Comparison of ENCODE assay signal across 1 cellular context in genomic region chr19:2385053-2385721, GRCh38.
TF ChIP-seq lines count a peak whose summit lies in the region.

No MANE protein-coding gene starts in this region.

TF ChIP-seq in HepG2, 621 proteins besides CTCF, POLR2A, EP300 and RAD21 (continued from another document and continues in another):
- 0 out of 2 replicates have a peak, but pooled peaks have one; percentile 43 for TF ChIP-seq UBTF (CRISPR knock-in tag; IDR thresholded peaks at IDR 0.05)
- TF ChIP-seq KLF6 (CRISPR knock-in tag; IDR thresholded peaks at IDR 0.05): peak; percentile 47; the same call in 1 of the 2 replicates
- TF ChIP-seq ZBTB26 (CRISPR knock-in tag; IDR thresholded peaks at IDR 0.05; ENCODE audit: borderline replicate concordance): no peak
- peak; percentile 21 for TF ChIP-seq TEAD3 (CRISPR knock-in tag; optimal IDR thresholded peaks at IDR 0.05; ENCODE audit: borderline replicate concordance)
- TF ChIP-seq ZNF101 (CRISPR knock-in tag; IDR thresholded peaks at IDR 0.05; ENCODE audit: borderline replicate concordance, low read depth): no peak
- TF ChIP-seq ZNF782 (CRISPR knock-in tag; IDR thresholded peaks at IDR 0.05; ENCODE audit: borderline replicate concordance): no peak
- TF ChIP-seq NR2F6 (IDR thresholded peaks at IDR 0.05): peak; percentile 37; the same call in 1 of the 2 replicates
- TF ChIP-seq NR2F6 (CRISPR knock-in tag; IDR thresholded peaks at IDR 0.05): no peak
- TF ChIP-seq TAF1 (CRISPR knock-in tag; IDR thresholded peaks at IDR 0.05): peak; percentile 21; the same call in 1 of the 2 replicates
- peak; percentile 57; the same call in 1 of the 2 replicates for TF ChIP-seq MED1 (CRISPR knock-in tag; IDR thresholded peaks at IDR 0.05)
- TF ChIP-seq ZNF75D (CRISPR knock-in tag; IDR thresholded peaks at IDR 0.05; ENCODE audit: borderline replicate concordance): 0 out of 2 replicates have a peak, but pooled peaks have one; percentile 55
- no peak for TF ChIP-seq PCBP2 (optimal IDR thresholded peaks at IDR 0.05; ENCODE audit: low read depth, low read length, poor library complexity, severe bottlenecking)
- TF ChIP-seq ZSCAN12 (CRISPR knock-in tag; IDR thresholded peaks at IDR 0.05): no peak
- no peak for TF ChIP-seq CREB3 (CRISPR knock-in tag; IDR thresholded peaks at IDR 0.05)
- TF ChIP-seq KDM3A (CRISPR knock-in tag; IDR thresholded peaks at IDR 0.05; ENCODE audit: low read depth): peak; percentile 64; the same call in 1 of the 2 replicates
- no peak for TF ChIP-seq ZNF883 (CRISPR knock-in tag; IDR thresholded peaks at IDR 0.05; ENCODE audit: not compliant biosample characterization)
- peak; percentile 37; the same call in 1 of the 2 replicates for TF ChIP-seq ERF (CRISPR knock-in tag; IDR thresholded peaks at IDR 0.05)
- peak; percentile 80 for TF ChIP-seq RCOR2 (CRISPR knock-in tag; IDR thresholded peaks at IDR 0.05)
- no peak for TF ChIP-seq MED13 (CRISPR knock-in tag; IDR thresholded peaks at IDR 0.05)
- no peak for TF ChIP-seq PPARG (CRISPR knock-in tag; conservative IDR thresholded peaks at IDR 0.05)
- TF ChIP-seq MAFG (CRISPR knock-in tag; IDR thresholded peaks at IDR 0.05): no peak
- peak; percentile 87 for TF ChIP-seq MAX (IDR thresholded peaks at IDR 0.05)
- TF ChIP-seq ZNF768 (CRISPR knock-in tag; IDR thresholded peaks at IDR 0.05): peak; percentile 61; the same call in 1 of the 2 replicates
- peak; percentile 72 for TF ChIP-seq ZNF687 (CRISPR knock-in tag; IDR thresholded peaks at IDR 0.05)
- TF ChIP-seq SIX4 (CRISPR knock-in tag; IDR thresholded peaks at IDR 0.05): peak; percentile 90
- TF ChIP-seq CBX2 (IDR thresholded peaks at IDR 0.05; ENCODE audit: low read depth, low read length): no peak
- TF ChIP-seq CBX2 (CRISPR knock-in tag; IDR thresholded peaks at IDR 0.05; ENCODE audit: low read depth): no peak
- TF ChIP-seq KMT2B (CRISPR knock-in tag; IDR thresholded peaks at IDR 0.05): no peak
- no peak for TF ChIP-seq HOXA9 (CRISPR knock-in tag; IDR thresholded peaks at IDR 0.05; ENCODE audit: borderline replicate concordance)
- no peak for TF ChIP-seq CCDC6 (CRISPR knock-in tag; IDR thresholded peaks at IDR 0.05)
- peak; percentile 28; the same call in 1 of the 2 replicates for TF ChIP-seq MIER3 (CRISPR knock-in tag; IDR thresholded peaks at IDR 0.05; ENCODE audit: borderline replicate concordance)
- no peak for TF ChIP-seq PHF21A (CRISPR knock-in tag; IDR thresholded peaks at IDR 0.05)
- peak in 1 of 2 experiments; percentile 47; a peak in 1 of 4 replicates for TF ChIP-seq KLF16 (CRISPR knock-in tag; IDR thresholded peaks at IDR 0.05)
- no peak for TF ChIP-seq ZNF292 (CRISPR knock-in tag; IDR thresholded peaks at IDR 0.05; ENCODE audit: borderline replicate concordance, low read depth)
- TF ChIP-seq ZFP36L2 (CRISPR knock-in tag; IDR thresholded peaks at IDR 0.05): no peak
- 0 out of 2 replicates have a peak, but pooled peaks have one; percentile 31 for TF ChIP-seq POLR2G (IDR thresholded peaks at IDR 0.05; ENCODE audit: low read depth, low read length)
- TF ChIP-seq RFX5 (IDR thresholded peaks at IDR 0.05; ENCODE audit: low read depth, low read length): peak; percentile 90
- no peak for TF ChIP-seq MBD4 (IDR thresholded peaks at IDR 0.05; ENCODE audit: borderline replicate concordance, low read length)
- TF ChIP-seq DPF2 (CRISPR knock-in tag; IDR thresholded peaks at IDR 0.05; ENCODE audit: borderline replicate concordance, low read depth): no peak
- no peak for TF ChIP-seq CC2D1A (CRISPR knock-in tag; IDR thresholded peaks at IDR 0.05)
- TF ChIP-seq ZNF704 (CRISPR knock-in tag; IDR thresholded peaks at IDR 0.05; ENCODE audit: borderline replicate concordance): no peak
- peak; percentile 81 for TF ChIP-seq SAP130 (CRISPR knock-in tag; IDR thresholded peaks at IDR 0.05; ENCODE audit: low read depth)
- peak; percentile 100 for TF ChIP-seq ZNF770 (CRISPR knock-in tag; IDR thresholded peaks at IDR 0.05)
- peak; percentile 99 for TF ChIP-seq ZNF121 (CRISPR knock-in tag; IDR thresholded peaks at IDR 0.05)
- no peak for TF ChIP-seq ZSCAN20 (CRISPR knock-in tag; IDR thresholded peaks at IDR 0.05; ENCODE audit: borderline replicate concordance)
- no peak for TF ChIP-seq FOXC1 (CRISPR knock-in tag; IDR thresholded peaks at IDR 0.05; ENCODE audit: borderline replicate concordance)
- no peak for TF ChIP-seq ZNF441 (CRISPR knock-in tag; IDR thresholded peaks at IDR 0.05; ENCODE audit: borderline replicate concordance)
- TF ChIP-seq XBP1 (CRISPR knock-in tag; IDR thresholded peaks at IDR 0.05): peak; percentile 79; the same call in 1 of the 2 replicates
- peak; percentile 25; the same call in 1 of the 2 replicates for TF ChIP-seq TARDBP (CRISPR knock-in tag; IDR thresholded peaks at IDR 0.05)
- peak; percentile 43; the same call in 1 of the 2 replicates for TF ChIP-seq ZNF788 (CRISPR knock-in tag; IDR thresholded peaks at IDR 0.05; ENCODE audit: borderline replicate concordance)
- peak; percentile 79 for TF ChIP-seq MNT (IDR thresholded peaks at IDR 0.05)
- peak; percentile 81; the same call in 1 of the 2 replicates for TF ChIP-seq RNF2 (conservative IDR thresholded peaks at IDR 0.05; ENCODE audit: low read depth)
- TF ChIP-seq KLF12 (CRISPR knock-in tag; IDR thresholded peaks at IDR 0.05; ENCODE audit: borderline replicate concordance): peak; percentile 53; the same call in 1 of the 2 replicates
